In genomic region chr16:976389-976931, GRCh38 we compare ENCODE assay signal across 14 cellular contexts. TPM values are rescaled to one million over a fixed set of nuclear protein-coding genes. Genes with fewer than 3 reads are reported as not detected.
DNase-seq lines count a peak whose midpoint lies in the region; ATAC-seq and TF ChIP-seq lines count a peak whose summit lies in the region.
"Had no signal": no experiment of that assay in that cellular context is flagged by ENCODE, and none has a peak within 500 bp of the region (broad histone marks: within the 10 kb centered on the region; RNA-seq: fewer than 3 reads in every experiment).

No MANE protein-coding gene starts in this region.

- peak overlapping the region; percentile 26 to 75 (median 46) for H3K4me3 Mint-ChIP-seq in brain

- H3K9me3 Mint-ChIP-seq in brain: peaks cover 2 to 8% (median 5%) of the 10 kb centered on the region in 5 experiments

- peaks cover 7 to 59% (median 45%) of the 10 kb centered on the region in 10 experiments; a peak in 19 of 20 replicates for H3K4me1 ChIP-seq in BLaER1 treated with 17β-estradiol and CSF1 and Interleukin-3, amounts not matched to agents 10 nM and 100 nM
- H3K4me1 ChIP-seq in rectal smooth muscle tissue (ENCODE audit: control insufficient read depth, insufficient read depth, low read length) (no peaks in the 10 kb centered on the region), transverse colon (peaks cover 4 to 16% (median 9%) of the 10 kb centered on the region in 4 donors)
- H3K4me1 ChIP-seq: BE2C had no signal

- H3K36me3 Mint-ChIP-seq in brain: peaks cover 6% of the 10 kb centered on the region

- intact Hi-C loops in transverse colon (cut with DNase I; ENCODE audit: low total_unique reads): no loop called here

- peak overlapping the region; percentile 77 to 94 (median 92) for H3K27ac Mint-ChIP-seq in brain

- ATAC-seq in GM19395 (IDR thresholded peaks at IDR 0.05; ENCODE audit: unreplicated experiment) (no peak), GM18517 (IDR thresholded peaks at IDR 0.05; ENCODE audit: unreplicated experiment) (no peak)
- ATAC-seq: left colon had no signal

- peaks cover 55 to 100% (median 90%) of the 10 kb centered on the region in 11 experiments for H3K27me3 ChIP-seq in BLaER1 treated with 17β-estradiol and CSF1 and Interleukin-3, amounts not matched to agents 10 nM and 100 nM
- H3K27me3 ChIP-seq in rectal smooth muscle tissue (ENCODE audit: control insufficient read depth, insufficient read depth, low read length) (no peaks in the 10 kb centered on the region), transverse colon (peaks cover 43% of the 10 kb centered on the region)

- in situ Hi-C loops in transverse colon (cut with MboI; ENCODE audit: low pct_ligation_motif_present in 1 of 4, low pct_unique_long_range_greater_than_20kb in 1 of 4, low sequenced_read_pairs in 3 of 4): no loop called here

- 77% methylated on average over 24 of the region's 24 CpGs; no CpG with 5 or more reads in 1 of the 2 donors for WGBS in transverse colon (ENCODE audit: low coverage in 1 of 2), 2 donors

- no peak for TF ChIP-seq EP300 in transverse colon (IDR thresholded peaks at IDR 0.05; ENCODE audit: low read depth)

- peak; percentile 23 for DNase-seq in LHCN-M2 (ENCODE audit: low read depth)
- no peak for DNase-seq in transverse colon
- DNase-seq: BE2C, DMS79, left colon, NCI-H1105, NCI-H226, SIG-M5 had no signal

- H4K20me1 ChIP-seq in BLaER1 treated with 17β-estradiol and CSF1 and Interleukin-3, amounts not matched to agents 10 nM and 100 nM: peaks cover 0 to 71% (median 29%) of the 10 kb centered on the region in 11 experiments; a peak in 18 of 22 replicates

- TF ChIP-seq POLR2A in transverse colon (IDR thresholded peaks at IDR 0.05): no peak

- H3K36me3 ChIP-seq in BLaER1 treated with 17β-estradiol and CSF1 and Interleukin-3, amounts not matched to agents 10 nM and 100 nM: no peaks in the 10 kb centered on the region
- H3K36me3 ChIP-seq in rectal smooth muscle tissue (ENCODE audit: control insufficient read depth, insufficient read depth, low read length) (no peaks in the 10 kb centered on the region), transverse colon (no peaks in the 10 kb centered on the region)
- H3K36me3 ChIP-seq: BE2C had no signal

- no peak for TF ChIP-seq CTCF in brain (conservative IDR thresholded peaks at IDR 0.05)
- TF ChIP-seq CTCF in transverse colon (IDR thresholded peaks at IDR 0.05): no peak

- peaks cover 74% of the 10 kb centered on the region for H3K4me1 Mint-ChIP-seq in brain

- 0 out of 22 replicates have a peak overlapping the region, but pooled peaks of 1 of the 11 experiments have one; percentile 21 for H3K9ac ChIP-seq in BLaER1 treated with 17β-estradiol and CSF1 and Interleukin-3, amounts not matched to agents 10 nM and 100 nM
- H3K9ac ChIP-seq in rectal smooth muscle tissue (ENCODE audit: low read length): no peak overlapping the region

- peak overlapping the region in 8 of 11 experiments; percentile 9 to 52 (median 40); a peak in 11 of 22 replicates for H3K4me2 ChIP-seq in BLaER1 treated with 17β-estradiol and CSF1 and Interleukin-3, amounts not matched to agents 10 nM and 100 nM

- H3K4me3 ChIP-seq in BLaER1 treated with 17β-estradiol and CSF1 and Interleukin-3, amounts not matched to agents 10 nM and 100 nM: no peak overlapping the region
- H3K4me3 ChIP-seq in rectal smooth muscle tissue (ENCODE audit: low read length): no peak overlapping the region
- no peak overlapping the region for H3K4me3 ChIP-seq in transverse colon

- no peaks in the 10 kb centered on the region for H3K9me3 ChIP-seq in BLaER1 treated with 17β-estradiol and CSF1 and Interleukin-3, amounts not matched to agents 10 nM and 100 nM (replicated peaks in 1 of 11)
- H3K9me3 ChIP-seq in transverse colon: no peaks in the 10 kb centered on the region
- H3K9me3 ChIP-seq: BE2C had no signal

- H3K27me3 Mint-ChIP-seq in brain: peaks cover 4% of the 10 kb centered on the region

- H3K27ac ChIP-seq in BLaER1 treated with 17β-estradiol and CSF1 and Interleukin-3, amounts not matched to agents 10 nM and 100 nM: no peak overlapping the region
- H3K27ac ChIP-seq in rectal smooth muscle tissue (ENCODE audit: low read depth, low read length) (peak overlapping the region; percentile 51), transverse colon (peak overlapping the region in 1 of 4 donors; percentile 37)
- H3K27ac ChIP-seq: epithelial cell of prostate had no signal

RNA-seq across cellular contexts. Expression of gene SOX8, which starts 5.1 kb away (rescaled TPM):
- total RNA-seq in LHCN-M2 (2014; rRNA removed): 5.7 and 23.1 TPM in 2 replicates
- 0.63 TPM for polyA plus RNA-seq in LHCN-M2 (2012)
- 44.8 TPM for polyA plus RNA-seq in brain (ENCODE audit: insufficient read depth, low read depth, low replicate concordance)
- 1 to 10 TPM in 1 of 4 donors, under 1 TPM in 3; 0.37 to 1.9 (median 0.50) TPM for total RNA-seq in transverse colon

RNA-seq across cellular contexts. Expression of gene LMF1, which starts 5.7 kb away (rescaled TPM):
- total RNA-seq in LHCN-M2 (2014; rRNA removed) (21.1 and 29.9 TPM in 2 replicates), transverse colon (10 to 100 TPM; 15.9 to 34.8 (median 19.6) TPM)
- polyA plus RNA-seq in LHCN-M2 (2012): 15.5 TPM
- polyA plus RNA-seq in brain (ENCODE audit: insufficient read depth, low read depth, low replicate concordance): 21.5 TPM
